ENCODE assay signal across 1 cellular context in the genomic region with DNA sequence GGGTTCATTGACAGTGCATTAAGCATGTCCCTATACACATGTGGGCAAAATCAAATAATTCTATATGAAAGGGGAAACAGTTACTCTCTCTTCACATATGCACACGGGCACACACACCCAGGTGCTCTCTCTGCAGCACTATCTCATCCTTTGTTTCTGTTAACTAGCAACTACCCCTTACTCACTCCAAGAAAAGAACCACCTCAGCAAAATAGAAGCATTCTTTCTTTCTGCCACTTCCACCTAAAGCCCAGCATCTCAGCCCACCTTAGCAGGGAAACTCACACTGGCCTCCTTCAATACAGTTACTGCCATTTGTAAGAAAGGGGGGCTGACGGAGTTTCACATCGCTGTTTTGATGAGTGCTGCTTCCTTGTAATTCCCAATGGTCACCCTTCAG.
TF ChIP-seq lines count a peak whose summit lies in the region.

No MANE protein-coding gene starts in this region.

TF ChIP-seq in GM23338, 12 proteins besides CTCF, POLR2A, EP300 and RAD21 (continued from another document):
- TF ChIP-seq, protein P1, sequence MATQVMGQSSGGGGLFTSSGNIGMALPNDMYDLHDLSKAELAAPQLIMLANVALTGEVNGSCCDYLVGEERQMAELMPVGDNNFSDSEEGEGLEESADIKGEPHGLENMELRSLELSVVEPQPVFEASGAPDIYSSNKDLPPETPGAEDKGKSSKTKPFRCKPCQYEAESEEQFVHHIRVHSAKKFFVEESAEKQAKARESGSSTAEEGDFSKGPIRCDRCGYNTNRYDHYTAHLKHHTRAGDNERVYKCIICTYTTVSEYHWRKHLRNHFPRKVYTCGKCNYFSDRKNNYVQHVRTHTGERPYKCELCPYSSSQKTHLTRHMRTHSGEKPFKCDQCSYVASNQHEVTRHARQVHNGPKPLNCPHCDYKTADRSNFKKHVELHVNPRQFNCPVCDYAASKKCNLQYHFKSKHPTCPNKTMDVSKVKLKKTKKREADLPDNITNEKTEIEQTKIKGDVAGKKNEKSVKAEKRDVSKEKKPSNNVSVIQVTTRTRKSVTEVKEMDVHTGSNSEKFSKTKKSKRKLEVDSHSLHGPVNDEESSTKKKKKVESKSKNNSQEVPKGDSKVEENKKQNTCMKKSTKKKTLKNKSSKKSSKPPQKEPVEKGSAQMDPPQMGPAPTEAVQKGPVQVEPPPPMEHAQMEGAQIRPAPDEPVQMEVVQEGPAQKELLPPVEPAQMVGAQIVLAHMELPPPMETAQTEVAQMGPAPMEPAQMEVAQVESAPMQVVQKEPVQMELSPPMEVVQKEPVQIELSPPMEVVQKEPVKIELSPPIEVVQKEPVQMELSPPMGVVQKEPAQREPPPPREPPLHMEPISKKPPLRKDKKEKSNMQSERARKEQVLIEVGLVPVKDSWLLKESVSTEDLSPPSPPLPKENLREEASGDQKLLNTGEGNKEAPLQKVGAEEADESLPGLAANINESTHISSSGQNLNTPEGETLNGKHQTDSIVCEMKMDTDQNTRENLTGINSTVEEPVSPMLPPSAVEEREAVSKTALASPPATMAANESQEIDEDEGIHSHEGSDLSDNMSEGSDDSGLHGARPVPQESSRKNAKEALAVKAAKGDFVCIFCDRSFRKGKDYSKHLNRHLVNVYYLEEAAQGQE (IDR thresholded peaks at IDR 0.05; ENCODE audit: unreplicated experiment) = no peak
- TF ChIP-seq, protein P2, sequence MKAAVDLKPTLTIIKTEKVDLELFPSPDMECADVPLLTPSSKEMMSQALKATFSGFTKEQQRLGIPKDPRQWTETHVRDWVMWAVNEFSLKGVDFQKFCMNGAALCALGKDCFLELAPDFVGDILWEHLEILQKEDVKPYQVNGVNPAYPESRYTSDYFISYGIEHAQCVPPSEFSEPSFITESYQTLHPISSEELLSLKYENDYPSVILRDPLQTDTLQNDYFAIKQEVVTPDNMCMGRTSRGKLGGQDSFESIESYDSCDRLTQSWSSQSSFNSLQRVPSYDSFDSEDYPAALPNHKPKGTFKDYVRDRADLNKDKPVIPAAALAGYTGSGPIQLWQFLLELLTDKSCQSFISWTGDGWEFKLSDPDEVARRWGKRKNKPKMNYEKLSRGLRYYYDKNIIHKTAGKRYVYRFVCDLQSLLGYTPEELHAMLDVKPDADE (IDR thresholded peaks at IDR 0.05) = no peak
- TF ChIP-seq ZNF331 (CRISPR knock-in tag; IDR thresholded peaks at IDR 0.05; ENCODE audit: low read depth) (no peak), POLR2AphosphoS5 (IDR thresholded peaks at IDR 0.05; ENCODE audit: low read depth) (no peak)
- TF ChIP-seq, protein P3, sequence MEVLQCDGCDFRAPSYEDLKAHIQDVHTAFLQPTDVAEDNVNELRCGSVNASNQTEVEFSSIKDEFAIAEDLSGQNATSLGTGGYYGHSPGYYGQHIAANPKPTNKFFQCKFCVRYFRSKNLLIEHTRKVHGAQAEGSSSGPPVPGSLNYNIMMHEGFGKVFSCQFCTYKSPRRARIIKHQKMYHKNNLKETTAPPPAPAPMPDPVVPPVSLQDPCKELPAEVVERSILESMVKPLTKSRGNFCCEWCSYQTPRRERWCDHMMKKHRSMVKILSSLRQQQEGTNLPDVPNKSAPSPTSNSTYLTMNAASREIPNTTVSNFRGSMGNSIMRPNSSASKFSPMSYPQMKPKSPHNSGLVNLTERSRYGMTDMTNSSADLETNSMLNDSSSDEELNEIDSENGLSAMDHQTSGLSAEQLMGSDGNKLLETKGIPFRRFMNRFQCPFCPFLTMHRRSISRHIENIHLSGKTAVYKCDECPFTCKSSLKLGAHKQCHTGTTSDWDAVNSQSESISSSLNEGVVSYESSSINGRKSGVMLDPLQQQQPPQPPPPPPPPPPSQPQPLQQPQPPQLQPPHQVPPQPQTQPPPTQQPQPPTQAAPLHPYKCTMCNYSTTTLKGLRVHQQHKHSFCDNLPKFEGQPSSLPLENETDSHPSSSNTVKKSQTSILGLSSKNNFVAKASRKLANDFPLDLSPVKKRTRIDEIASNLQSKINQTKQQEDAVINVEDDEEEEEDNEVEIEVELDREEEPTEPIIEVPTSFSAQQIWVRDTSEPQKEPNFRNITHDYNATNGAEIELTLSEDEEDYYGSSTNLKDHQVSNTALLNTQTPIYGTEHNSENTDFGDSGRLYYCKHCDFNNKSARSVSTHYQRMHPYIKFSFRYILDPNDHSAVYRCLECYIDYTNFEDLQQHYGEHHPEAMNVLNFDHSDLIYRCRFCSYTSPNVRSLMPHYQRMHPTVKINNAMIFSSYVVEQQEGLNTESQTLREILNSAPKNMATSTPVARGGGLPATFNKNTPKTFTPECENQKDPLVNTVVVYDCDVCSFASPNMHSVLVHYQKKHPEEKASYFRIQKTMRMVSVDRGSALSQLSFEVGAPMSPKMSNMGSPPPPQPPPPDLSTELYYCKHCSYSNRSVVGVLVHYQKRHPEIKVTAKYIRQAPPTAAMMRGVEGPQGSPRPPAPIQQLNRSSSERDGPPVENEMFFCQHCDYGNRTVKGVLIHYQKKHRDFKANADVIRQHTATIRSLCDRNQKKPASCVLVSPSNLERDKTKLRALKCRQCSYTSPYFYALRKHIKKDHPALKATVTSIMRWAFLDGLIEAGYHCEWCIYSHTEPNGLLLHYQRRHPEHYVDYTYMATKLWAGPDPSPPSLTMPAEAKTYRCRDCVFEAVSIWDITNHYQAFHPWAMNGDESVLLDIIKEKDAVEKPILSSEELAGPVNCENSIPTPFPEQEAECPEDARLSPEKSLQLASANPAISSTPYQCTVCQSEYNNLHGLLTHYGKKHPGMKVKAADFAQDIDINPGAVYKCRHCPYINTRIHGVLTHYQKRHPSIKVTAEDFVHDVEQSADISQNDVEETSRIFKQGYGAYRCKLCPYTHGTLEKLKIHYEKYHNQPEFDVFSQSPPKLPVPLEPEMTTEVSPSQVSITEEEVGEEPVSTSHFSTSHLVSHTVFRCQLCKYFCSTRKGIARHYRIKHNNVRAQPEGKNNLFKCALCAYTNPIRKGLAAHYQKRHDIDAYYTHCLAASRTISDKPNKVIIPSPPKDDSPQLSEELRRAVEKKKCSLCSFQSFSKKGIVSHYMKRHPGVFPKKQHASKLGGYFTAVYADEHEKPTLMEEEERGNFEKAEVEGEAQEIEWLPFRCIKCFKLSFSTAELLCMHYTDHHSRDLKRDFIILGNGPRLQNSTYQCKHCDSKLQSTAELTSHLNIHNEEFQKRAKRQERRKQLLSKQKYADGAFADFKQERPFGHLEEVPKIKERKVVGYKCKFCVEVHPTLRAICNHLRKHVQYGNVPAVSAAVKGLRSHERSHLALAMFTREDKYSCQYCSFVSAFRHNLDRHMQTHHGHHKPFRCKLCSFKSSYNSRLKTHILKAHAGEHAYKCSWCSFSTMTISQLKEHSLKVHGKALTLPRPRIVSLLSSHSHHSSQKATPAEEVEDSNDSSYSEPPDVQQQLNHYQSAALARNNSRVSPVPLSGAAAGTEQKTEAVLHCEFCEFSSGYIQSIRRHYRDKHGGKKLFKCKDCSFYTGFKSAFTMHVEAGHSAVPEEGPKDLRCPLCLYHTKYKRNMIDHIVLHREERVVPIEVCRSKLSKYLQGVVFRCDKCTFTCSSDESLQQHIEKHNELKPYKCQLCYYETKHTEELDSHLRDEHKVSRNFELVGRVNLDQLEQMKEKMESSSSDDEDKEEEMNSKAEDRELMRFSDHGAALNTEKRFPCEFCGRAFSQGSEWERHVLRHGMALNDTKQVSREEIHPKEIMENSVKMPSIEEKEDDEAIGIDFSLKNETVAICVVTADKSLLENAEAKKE (CRISPR knock-in tag; IDR thresholded peaks at IDR 0.05) = no peak
